Comparison of ENCODE assay signal across 26 cellular contexts in genomic region chr1:170156594-170156993, GRCh38. TPM values are rescaled to one million over a fixed set of nuclear protein-coding genes. Genes with fewer than 3 reads are reported as not detected.
"Had no signal": no experiment of that assay in that cellular context is flagged by ENCODE, and none has a peak within 500 bp of the region (broad histone marks: within the 10 kb centered on the region; RNA-seq: fewer than 3 reads in every experiment).

No MANE protein-coding gene starts in this region.

- H3K4me1 ChIP-seq: gastrocnemius medialis, heart right ventricle, pancreas, stomach, upper lobe of left lung, uterus had no signal

- H3K27ac Mint-ChIP-seq: natural killer cell, progenitor cell of endocrine pancreas had no signal

- H3K36me3 Mint-ChIP-seq: natural killer cell had no signal

- H3K4me3 Mint-ChIP-seq: natural killer cell, neural crest cell had no signal

- ATAC-seq: esophagus mucosa, gastrocnemius medialis, heart right ventricle, left lobe of liver, mucosa of descending colon, natural killer cell, pancreas, right cardiac atrium had no signal

- H3K36me3 ChIP-seq: gastrocnemius medialis, heart right ventricle, pancreas, stomach, upper lobe of left lung, uterus had no signal

- DNase-seq: cortex of kidney; dorsolateral prefrontal cortex; effector CD8-positive, alpha-beta T cell; gastrocnemius medialis; heart right ventricle; hypothalamus; mammary epithelial cell; mucosa of descending colon; natural killer cell; nucleus accumbens; pancreas; right cardiac atrium; small intestine; stimulated activated CD4-positive, alpha-beta T cell treated with anti-CD3 and anti-CD28 coated beads, Interleukin-12 subunit alpha, Interleukin-12 subunit beta, amount 100 ng/mL, for 4 hours; stimulated activated naive CD4-positive, alpha-beta T cell; stomach; substantia nigra; upper lobe of left lung; uterus had no signal

- H3K4me1 Mint-ChIP-seq: natural killer cell, neural crest cell had no signal

- H3K27me3 Mint-ChIP-seq: progenitor cell of endocrine pancreas had no signal

- H3K27me3 ChIP-seq: gastrocnemius medialis, heart right ventricle, pancreas, stomach, upper lobe of left lung, uterus had no signal

- H3K9me3 ChIP-seq: gastrocnemius medialis, mucosa of descending colon, pancreas, uterus had no signal

- H3K4me3 ChIP-seq: dorsolateral prefrontal cortex, gastrocnemius medialis, heart right ventricle, mucosa of descending colon, pancreas, stomach, upper lobe of left lung, uterus had no signal

- H3K27ac ChIP-seq: dorsolateral prefrontal cortex, gastrocnemius medialis, heart right ventricle, pancreas, stomach, upper lobe of left lung, uterus had no signal

RNA-seq across cellular contexts. Expression of gene NTMT2, which starts 10.8 kb away (rescaled TPM):
- total RNA-seq: esophagus mucosa, fibroblast of villous mesenchyme, gastrocnemius medialis, left lobe of liver, lower leg skin, mammary epithelial cell, mucosa of descending colon, natural killer cell, neural crest cell, pancreas, progenitor cell of endocrine pancreas, stomach, upper lobe of left lung, uterus had no signal
- polyA plus RNA-seq: mammary epithelial cell, pancreas, small intestine, stomach, thymus had no signal
